Comparison of ENCODE assay signal across 10 cellular contexts in genomic region chr14:94056579-94057308, GRCh38. TPM values are rescaled to one million over a fixed set of nuclear protein-coding genes. Genes with fewer than 3 reads are reported as not detected.
DNase-seq lines count a peak whose midpoint lies in the region; ATAC-seq lines count a peak whose summit lies in the region.
"Had no signal": no experiment of that assay in that cellular context is flagged by ENCODE, and none has a peak within 500 bp of the region (broad histone marks: within the 10 kb centered on the region; RNA-seq: fewer than 3 reads in every experiment).

No MANE protein-coding gene starts in this region.

- POLR2A ChIA-PET in CD8-positive, alpha-beta memory T cell (lab: Charles Lee) = interaction anchor here (1.4 kb wide), 1 partner anchor 124 kb away, joined by 3 read pairs; no protein-coding TSS in a partner anchor

- no peak overlapping the region for H3K4me3 ChIP-seq in CD8-positive, alpha-beta memory T cell (ENCODE audit: low read length)
- H3K4me3 ChIP-seq in H7 (ENCODE audit: insufficient read depth, low read depth, low read length) = no peak overlapping the region
- H3K4me3 ChIP-seq: left lung had no signal

- H3K9me3 Mint-ChIP-seq in CD8-positive, alpha-beta memory T cell = no peaks in the 10 kb centered on the region
- no peaks in the 10 kb centered on the region for H3K9me3 Mint-ChIP-seq in central memory CD8-positive, alpha-beta T cell

- H3K27ac Mint-ChIP-seq in CD8-positive, alpha-beta memory T cell = peak overlapping the region; percentile 37 to 92 (median 72)
- H3K27ac Mint-ChIP-seq in central memory CD8-positive, alpha-beta T cell (ENCODE audit: low read depth) = no peak overlapping the region

- DNase-seq in CD8-positive, alpha-beta memory T cell = peak in 2 of 5 donors; percentile 34 to 35
- DNase-seq in central memory CD8-positive, alpha-beta T cell (ENCODE audit: low spot score in 2 of 2) = no peak
- DNase-seq in DMS79 (lab: John Stamatoyannopoulos, UW) (no peak), NCI-H1694 treated with DMSO at 0.1 percent for 48 hours (lab: John Stamatoyannopoulos, UW) (no peak), H7 (no peak), dermis blood vessel endothelial cell (no peak)
- DNase-seq: left lung, SK-N-SH had no signal

- CTCF ChIA-PET in CD8-positive, alpha-beta memory T cell (lab: Charles Lee) = interaction anchor here (1.0 to 2.0 kb wide), 6 partner anchors 21 to 124 kb away, joined by 3 to 14 read pairs (median 4); partner anchors contain the start of genes DDX24 and IFI27L1

- H3K27me3 ChIP-seq in CD8-positive, alpha-beta memory T cell (ENCODE audit: insufficient read depth, low read length, poor library complexity, severe bottlenecking) = no peaks in the 10 kb centered on the region
- H3K27me3 ChIP-seq in H7 (ENCODE audit: control insufficient read depth, insufficient read depth, low read length) = no peaks in the 10 kb centered on the region
- H3K27me3 ChIP-seq: left lung had no signal

- peaks cover 0 to 2% of the 10 kb centered on the region in 2 donors for H3K27me3 Mint-ChIP-seq in CD8-positive, alpha-beta memory T cell
- H3K27me3 Mint-ChIP-seq in central memory CD8-positive, alpha-beta T cell = no peaks in the 10 kb centered on the region

- no peak overlapping the region for H3K27ac ChIP-seq in CD8-positive, alpha-beta memory T cell (ENCODE audit: low read depth, low read length)
- H3K27ac ChIP-seq: left lung had no signal

- peak overlapping the region in 6 of 7 donors; percentile 12 to 55 (median 35) for H3K4me3 Mint-ChIP-seq in CD8-positive, alpha-beta memory T cell
- H3K4me3 Mint-ChIP-seq in central memory CD8-positive, alpha-beta T cell = peak overlapping the region; percentile 33

- ATAC-seq in GM19395 (IDR thresholded peaks at IDR 0.05; ENCODE audit: unreplicated experiment) (peak; percentile 82), HG03175 (IDR thresholded peaks at IDR 0.05; ENCODE audit: unreplicated experiment) (peak; percentile 76)
- ATAC-seq in central memory CD8-positive, alpha-beta T cell (replicated peaks; ENCODE audit: extremely low read depth, poor library complexity, severe bottlenecking) = peak; percentile 42
- ATAC-seq: left lung had no signal

- peaks cover 92% of the 10 kb centered on the region for H3K36me3 ChIP-seq in CD8-positive, alpha-beta memory T cell (ENCODE audit: insufficient read depth, low read length)
- H3K36me3 ChIP-seq in H7 (replicated peaks; ENCODE audit: control insufficient read depth, insufficient read depth, low read length) = peaks cover 58% of the 10 kb centered on the region

- peaks cover 0 to 95% (median 47%) of the 10 kb centered on the region in 3 donors for H3K36me3 Mint-ChIP-seq in CD8-positive, alpha-beta memory T cell
- peaks cover 93% of the 10 kb centered on the region for H3K36me3 Mint-ChIP-seq in central memory CD8-positive, alpha-beta T cell (ENCODE audit: insufficient read depth)

- H3K4me1 Mint-ChIP-seq in CD8-positive, alpha-beta memory T cell = peaks cover 56 to 78% (median 67%) of the 10 kb centered on the region in 3 donors
- H3K4me1 Mint-ChIP-seq in central memory CD8-positive, alpha-beta T cell = peaks cover 51% of the 10 kb centered on the region

- H3K4me1 ChIP-seq in CD8-positive, alpha-beta memory T cell (ENCODE audit: insufficient read depth, low read length) = peaks cover 33% of the 10 kb centered on the region

- H3K9me3 ChIP-seq in CD8-positive, alpha-beta memory T cell (ENCODE audit: low read length) = no peaks in the 10 kb centered on the region
- H3K9me3 ChIP-seq: left lung, SK-N-SH had no signal

RNA-seq across cellular contexts. Expression of gene DDX24, which starts 24.3 kb away (rescaled TPM):
- total RNA-seq in CD8-positive, alpha-beta memory T cell = 100 to 1,000 TPM; 274 to 283 TPM
- 287 TPM for polyA plus RNA-seq in CD8-positive, alpha-beta memory T cell
- 198 and 211 TPM in 2 replicates for total RNA-seq in H7 (2014; rRNA removed; shearing (Covaris generic))
- total RNA-seq in dermis blood vessel endothelial cell = 108 and 135 TPM in 2 replicates

RNA-seq across cellular contexts. Expression of gene IFI27L1, which starts 24.4 kb away (rescaled TPM):
- 10 to 100 TPM; 15.5 to 18.4 TPM for total RNA-seq in CD8-positive, alpha-beta memory T cell
- 8.3 TPM for polyA plus RNA-seq in CD8-positive, alpha-beta memory T cell
- 14.3 and 16.4 TPM in 2 replicates for total RNA-seq in H7 (2014; rRNA removed; shearing (Covaris generic))
- 7.3 and 14.0 TPM in 2 replicates for total RNA-seq in dermis blood vessel endothelial cell

RNA-seq across cellular contexts. Expression of gene OTUB2, which starts 30.6 kb away (rescaled TPM):
- total RNA-seq in CD8-positive, alpha-beta memory T cell = 1 to 10 TPM; 1.1 to 1.8 TPM
- 0.12 TPM for polyA plus RNA-seq in CD8-positive, alpha-beta memory T cell
- total RNA-seq in H7 (2014; rRNA removed; shearing (Covaris generic)) = 3.0 and 4.4 TPM in 2 replicates
- 0.68 and 0.84 TPM in 2 replicates for total RNA-seq in dermis blood vessel endothelial cell

RNA-seq across cellular contexts. Expression of gene IFI27, which starts 53.8 kb away (rescaled TPM):
- total RNA-seq in CD8-positive, alpha-beta memory T cell = 1 to 10 TPM; 1.3 TPM
- polyA plus RNA-seq in CD8-positive, alpha-beta memory T cell = 5.5 TPM
- total RNA-seq in H7 (2014; rRNA removed; shearing (Covaris generic)) = 0.62 TPM in 1 of 2 replicates, not detected in the other
- total RNA-seq in dermis blood vessel endothelial cell = 75.5 and 375 TPM in 2 replicates

RNA-seq across cellular contexts. Expression of gene CCDC197, which starts 59.6 kb away (rescaled TPM):
- not detected for total RNA-seq in CD8-positive, alpha-beta memory T cell
- polyA plus RNA-seq in CD8-positive, alpha-beta memory T cell = not detected
- total RNA-seq in H7 (2014; rRNA removed; shearing (Covaris generic)) = not detected in 2 replicates
- not detected in 2 replicates for total RNA-seq in dermis blood vessel endothelial cell
- total RNA-seq: left lung had no signal
- polyA plus RNA-seq: SK-N-SH had no signal
